14 cellular contexts compared by ENCODE assay signal in genomic region chr17:75795820-75796607, GRCh38.
"Had no signal": no experiment of that assay in that cellular context is flagged by ENCODE, and none has a peak within 500 bp of the region (broad histone marks: within the 10 kb centered on the region; RNA-seq: fewer than 3 reads in every experiment).

No MANE protein-coding gene starts in this region.

- H3K4me2 ChIP-seq: smooth muscle cell had no signal

- H3K27me3 Mint-ChIP-seq: memory B cell; stimulated activated naive CD8-positive, alpha-beta T cell treated with anti-CD3 and anti-CD28 coated beads, Interleukin-15, amount 100 ng/mL, for 72 hours had no signal

- H3K27ac ChIP-seq: heart right ventricle, left lung, upper lobe of right lung had no signal

- H3K27ac Mint-ChIP-seq: endodermal cell; memory B cell; stimulated activated naive CD8-positive, alpha-beta T cell treated with anti-CD3 and anti-CD28 coated beads, Interleukin-15, amount 100 ng/mL, for 72 hours had no signal

- ATAC-seq: heart right ventricle; left lung; natural killer cell; right cardiac atrium; stimulated activated naive CD8-positive, alpha-beta T cell treated with anti-CD3 and anti-CD28 coated beads, Interleukin-15, amount 100 ng/mL, for 72 hours; upper lobe of right lung had no signal

- H3K36me3 Mint-ChIP-seq: natural killer cell had no signal

- H3K9me3 ChIP-seq: heart right ventricle, left lung, upper lobe of right lung had no signal

- H3K9me3 Mint-ChIP-seq: endodermal cell; memory B cell; natural killer cell; stimulated activated naive CD8-positive, alpha-beta T cell treated with anti-CD3 and anti-CD28 coated beads, Interleukin-15, amount 100 ng/mL, for 72 hours had no signal

- H3K4me1 ChIP-seq: left lung, upper lobe of right lung had no signal

- DNase-seq: activated CD4-positive, alpha-beta T cell treated with anti-CD3 and anti-CD28 coated beads for 1 hour; activated CD4-positive, alpha-beta T cell treated with anti-CD3 and anti-CD28 coated beads, Interleukin-2, amount 50 U/mL, for 48 hours; activated gamma-delta T cell; activated T-cell treated with anti-CD3 and anti-CD28 coated beads, Interleukin-2, amount 50 U/mL, for 1 hour; endodermal cell; heart right ventricle; natural killer cell; stimulated activated naive CD8-positive, alpha-beta T cell treated with anti-CD3 and anti-CD28 coated beads, Interleukin-15, amount 100 ng/mL, for 72 hours; T-helper 9 cell; upper lobe of right lung had no signal

- H3K4me3 ChIP-seq: heart right ventricle, left lung, smooth muscle cell, upper lobe of right lung had no signal

- H3K4me3 Mint-ChIP-seq: endodermal cell; memory B cell; natural killer cell; stimulated activated naive CD8-positive, alpha-beta T cell treated with anti-CD3 and anti-CD28 coated beads, Interleukin-15, amount 100 ng/mL, for 72 hours had no signal
